ENCODE assay signal across 9 cellular contexts in genomic region chr3:141294300-141294699, GRCh38.
DNase-seq lines count a peak whose midpoint lies in the region; ATAC-seq, FAIRE-seq and TF ChIP-seq lines count a peak whose summit lies in the region.
"Had no signal": no experiment of that assay in that cellular context is flagged by ENCODE, and none has a peak within 500 bp of the region (broad histone marks: within the 10 kb centered on the region; RNA-seq: fewer than 3 reads in every experiment).

No MANE protein-coding gene starts in this region.

- CTCF ChIA-PET in activated B cell treated with CpG ODN at 0.5 μM for 24 hours (lab: Charles Lee), result interaction anchor here (0.6 to 1.0 kb wide), 2 partner anchors 10 to 63 kb away, joined by 3 to 4 read pairs; partner anchors contain the start of gene PXYLP1

- H3K4me3 Mint-ChIP-seq in IgD-negative memory B cell (peak overlapping the region in 3 of 4 donors; percentile 58 to 85 (median 76)), activated B cell treated with CpG ODN at 0.5 μM for 24 hours (peak overlapping the region; percentile 71)

- H3K27me3 Mint-ChIP-seq in IgD-negative memory B cell (no peaks in the 10 kb centered on the region), activated B cell treated with CpG ODN at 0.5 μM for 24 hours (no peaks in the 10 kb centered on the region)

- peaks cover 8% of the 10 kb centered on the region for H3K4me1 ChIP-seq in foreskin keratinocyte
- H3K4me1 ChIP-seq in small intestine (ENCODE audit: control insufficient read depth in 2 of 2, insufficient read depth in 1 of 2, low read depth in 1 of 2, low read length in 1 of 2), result no peaks in the 10 kb centered on the region

- H3K4me1 Mint-ChIP-seq in IgD-negative memory B cell (peaks cover 0 to 15% (median 10%) of the 10 kb centered on the region in 3 donors), activated B cell treated with CpG ODN at 0.5 μM for 24 hours (peaks cover 14% of the 10 kb centered on the region)

- POLR2A ChIA-PET in activated B cell treated with CpG ODN at 0.5 μM for 24 hours (lab: Charles Lee), result interaction anchor here (1.0 to 1.9 kb wide), 2 partner anchors 11 to 17 kb away, joined by 3 to 10 read pairs; no protein-coding TSS in a partner anchor

- no peaks in the 10 kb centered on the region for H3K9me3 ChIP-seq in small intestine (ENCODE audit: control insufficient read depth, low read depth)

- DNase-seq in activated B cell treated with CpG ODN at 0.5 μM for 24 hours, result no peak
- DNase-seq in foreskin keratinocyte, result no peak
- DNase-seq in small intestine, result peak; percentile 41
- DNase-seq: Kasumi-1, SIG-M5 had no signal

- intact Hi-C loops in activated B cell treated with CpG ODN at 0.5 μM for 24 hours (cut with micrococcal nuclease), result no loop called here

- no peak for ATAC-seq in activated B cell treated with CpG ODN at 0.5 μM for 24 hours (ENCODE audit: low read depth)
- no peak for ATAC-seq in foreskin keratinocyte
- no peak for ATAC-seq in GM18498 (IDR thresholded peaks at IDR 0.05; ENCODE audit: unreplicated experiment)
- no peak for ATAC-seq in GM21381 (IDR thresholded peaks at IDR 0.05; ENCODE audit: unreplicated experiment)
- no peak for ATAC-seq in GM21619 (IDR thresholded peaks at IDR 0.05; ENCODE audit: unreplicated experiment)

- FAIRE-seq in small intestine (lab: Jason Lieb, UNC), result peak; percentile 85

- TF ChIP-seq CTCF in activated B cell treated with CpG ODN at 0.5 μM for 24 hours (IDR thresholded peaks at IDR 0.05), result no peak
- TF ChIP-seq CTCF in foreskin keratinocyte (conservative IDR thresholded peaks at IDR 0.05), result no peak

- 5 to 27% (median 11%) methylated on average over 3 of the region's 3 CpGs for WGBS in small intestine, 3 donors

- peaks cover 0 to 2% of the 10 kb centered on the region in 2 donors for H3K36me3 ChIP-seq in small intestine (ENCODE audit: control insufficient read depth in 2 of 2, insufficient read depth in 2 of 2, low read length in 2 of 2)

- H3K27ac Mint-ChIP-seq in IgD-negative memory B cell, result peak overlapping the region in 1 of 3 donors; percentile 10
- no peak overlapping the region for H3K27ac Mint-ChIP-seq in activated B cell treated with CpG ODN at 0.5 μM for 24 hours

- H3K27ac ChIP-seq in foreskin keratinocyte (peak overlapping the region; percentile 52), small intestine (ENCODE audit: low read depth in 1 of 2, low read length in 1 of 2) (no peak overlapping the region)

- H3K9me3 Mint-ChIP-seq in IgD-negative memory B cell (peaks cover 0 to 1% (median 0%) of the 10 kb centered on the region in 3 donors), activated B cell treated with CpG ODN at 0.5 μM for 24 hours (no peaks in the 10 kb centered on the region)

- H3K4me3 ChIP-seq in small intestine (ENCODE audit: low read depth in 1 of 2, low read length in 2 of 2), result peak overlapping the region in 1 of 2 donors; percentile 23

- no peaks in the 10 kb centered on the region for H3K36me3 Mint-ChIP-seq in IgD-negative memory B cell
- no peaks in the 10 kb centered on the region for H3K36me3 Mint-ChIP-seq in activated B cell treated with CpG ODN at 0.5 μM for 24 hours (ENCODE audit: low read depth)

- peaks cover 2% of the 10 kb centered on the region for H3K27me3 ChIP-seq in foreskin keratinocyte
- H3K27me3 ChIP-seq in small intestine (ENCODE audit: control insufficient read depth in 2 of 2, insufficient read depth in 2 of 2, low read length in 2 of 2), result no peaks in the 10 kb centered on the region
